In the genomic region with DNA sequence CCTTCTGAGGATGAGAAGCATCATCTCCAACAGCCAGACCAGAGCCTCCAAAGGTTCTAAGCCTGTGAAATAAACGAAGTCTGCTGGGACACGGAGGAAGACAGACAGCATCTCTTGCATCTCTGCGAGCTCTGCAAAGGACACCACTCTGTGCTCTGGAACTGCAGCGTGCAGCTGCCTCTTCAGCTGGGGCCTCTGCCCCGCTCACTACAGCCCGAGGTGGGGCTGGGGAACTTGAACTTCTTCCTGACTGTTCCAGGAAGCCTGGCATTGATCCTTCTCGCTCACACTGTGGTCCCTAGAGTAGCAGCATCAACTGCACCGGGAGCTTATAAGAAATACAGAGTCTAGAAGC, we compare ENCODE assay signal across 13 cellular contexts.
DNase-seq lines count a peak whose midpoint lies in the region; ATAC-seq and TF ChIP-seq lines count a peak whose summit lies in the region.
"Had no signal": no experiment of that assay in that cellular context is flagged by ENCODE, and none has a peak within 500 bp of the region (broad histone marks: within the 10 kb centered on the region; RNA-seq: fewer than 3 reads in every experiment).

No MANE protein-coding gene starts in this region.

- intact Hi-C loops in ovary (cut with DNase I) = no loop called here
- intact Hi-C loops in PC-3 (cut with micrococcal nuclease) = no loop called here

- H3K4me3 ChIP-seq in ovary = no peak overlapping the region
- H3K4me3 ChIP-seq in PC-3 (ENCODE audit: low read length) = no peak overlapping the region
- H3K4me3 ChIP-seq: tibial artery had no signal

- WGBS in ovary, 3 donors = 59 to 72% (median 67%) methylated on average over 8 of the region's 8 CpGs

- peak; percentile 38 for DNase-seq in activated CD8-positive, alpha-beta memory T cell treated with anti-CD3 and anti-CD28 coated beads, Interleukin-2, amount 50 U/mL, for 48 hours
- DNase-seq in ovary (no peak), PC-3 (no peak), SIG-M5 treated with dmso at 0.1 percent for 504 hours (lab: John Stamatoyannopoulos, UW; ENCODE audit: unreplicated experiment) (no peak)
- DNase-seq: activated effector memory CD4-positive, alpha-beta T cell treated with Interleukin-2 at 50 U/mL for 16 hours; natural killer cell; NCI-H2029; stimulated activated CD4-positive, alpha-beta T cell treated with anti-CD3 and anti-CD28 coated beads, Interleukin-2, amount 100 ng/mL, for 48 hours; tibial artery had no signal

- no peaks in the 10 kb centered on the region for H3F3A ChIP-seq in PC-3 (ENCODE audit: low read length, unreplicated experiment)

- no peak overlapping the region for H2AFZ ChIP-seq in PC-3 (ENCODE audit: low read length)

- TF ChIP-seq EP300 in ovary (IDR thresholded peaks at IDR 0.05) = no peak

- ATAC-seq in GM18517 (IDR thresholded peaks at IDR 0.05; ENCODE audit: unreplicated experiment) (peak; percentile 42), GM21390 (IDR thresholded peaks at IDR 0.05; ENCODE audit: unreplicated experiment) (peak; percentile 57), HG03095 (IDR thresholded peaks at IDR 0.05; ENCODE audit: unreplicated experiment) (peak; percentile 60), PC-3 (no peak; the same call in 1 of the 2 replicates), esophagus mucosa (no peak)
- ATAC-seq: natural killer cell had no signal

- no peak for TF ChIP-seq POLR2A in ovary (IDR thresholded peaks at IDR 0.05)

- no peak overlapping the region for H3K27ac ChIP-seq in ovary
- H3K27ac ChIP-seq in PC-3 (ENCODE audit: low read length) = no peak overlapping the region
- H3K27ac ChIP-seq: tibial artery had no signal

- TF ChIP-seq CTCF in ovary (IDR thresholded peaks at IDR 0.05) (no peak), PC-3 (conservative IDR thresholded peaks at IDR 0.05; ENCODE audit: low read depth, low read length) (no peak)

- POLR2A ChIA-PET in PC-3 (lab: Charles Lee; ENCODE audit: unreplicated experiment) = no interaction called here

- no peaks in the 10 kb centered on the region for H4K20me1 ChIP-seq in PC-3 (ENCODE audit: low read length)

- no TSS peak for BruUV-seq in PC-3 (replicated peaks; lab: Mats Ljungman, UMichigan)

- H3K9me3 ChIP-seq in ovary (peaks cover 0 to 3% of the 10 kb centered on the region in 2 donors), PC-3 (ENCODE audit: low read length) (no peaks in the 10 kb centered on the region)
- H3K9me3 ChIP-seq: tibial artery had no signal

- no peak overlapping the region for H3K9ac ChIP-seq in PC-3 (ENCODE audit: low read length)

- H3K4me2 ChIP-seq in PC-3 (ENCODE audit: low read length) = no peak overlapping the region

- H3K27me3 ChIP-seq in ovary = no peaks in the 10 kb centered on the region
- peaks cover 16% of the 10 kb centered on the region; the same call in 1 of the 2 replicates for H3K27me3 ChIP-seq in PC-3 (ENCODE audit: low read length)

- no peaks in the 10 kb centered on the region for H3K9me2 ChIP-seq in PC-3 (replicated peaks; ENCODE audit: low read length)

- H3K79me2 ChIP-seq in PC-3 (ENCODE audit: low read length) = no peaks in the 10 kb centered on the region

- no peaks in the 10 kb centered on the region for H3K36me3 ChIP-seq in ovary
- H3K36me3 ChIP-seq in PC-3 (ENCODE audit: low read depth, low read length) = no peaks in the 10 kb centered on the region
- H3K36me3 ChIP-seq: tibial artery had no signal

- CTCF ChIA-PET in PC-3 (lab: Charles Lee) = no interaction called here

- H3K4me1 ChIP-seq in ovary (ENCODE audit: insufficient read depth) (no peaks in the 10 kb centered on the region), PC-3 (ENCODE audit: insufficient read depth, low read length) (no peaks in the 10 kb centered on the region)
- H3K4me1 ChIP-seq: tibial artery had no signal

Comparison
In these comparisons a context has a peak if more than half of its experiments do, and no peak if none do; other contexts are left out.
1. ATAC-seq: peak in GM18517 (single experiment), GM21390 (single experiment) and HG03095 (single experiment); none in PC-3 (single experiment) and esophagus mucosa (single experiment).